ENCODE assay signal across 10 cellular contexts in the genomic region with DNA sequence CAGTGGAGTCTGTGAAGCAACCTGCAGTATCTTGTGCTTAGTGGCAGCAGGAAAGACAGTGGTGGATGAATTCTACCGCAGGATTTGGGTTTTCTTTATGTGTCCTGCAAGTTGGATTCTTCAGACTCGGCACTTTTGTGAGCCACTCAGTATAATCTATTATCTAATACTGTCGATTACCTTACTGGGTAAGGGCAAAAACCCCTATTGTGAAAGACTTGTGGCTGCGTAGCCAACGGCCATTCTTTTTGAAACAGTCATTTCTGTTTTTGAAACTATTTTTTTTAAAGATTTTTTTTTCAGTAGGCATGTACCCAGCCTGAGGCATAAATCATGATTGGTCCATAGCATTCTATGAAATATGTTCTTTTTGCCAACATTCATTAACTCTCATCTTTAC. TPM values are rescaled to one million over a fixed set of nuclear protein-coding genes. Genes with fewer than 3 reads are reported as not detected.
DNase-seq lines count a peak whose midpoint lies in the region; ATAC-seq and TF ChIP-seq lines count a peak whose summit lies in the region.
"Had no signal": no experiment of that assay in that cellular context is flagged by ENCODE, and none has a peak within 500 bp of the region (broad histone marks: within the 10 kb centered on the region; RNA-seq: fewer than 3 reads in every experiment).

No MANE protein-coding gene starts in this region.

- H3K9me3 Mint-ChIP-seq in activated T-cell treated with anti-CD3 and anti-CD28 coated beads, Interleukin-2, amount 50 U/mL, for 72 hours, result no peaks in the 10 kb centered on the region
- no peaks in the 10 kb centered on the region for H3K9me3 Mint-ChIP-seq in T-helper 2 cell treated with Interferon-gamma antibody and Interleukin-4, amounts not matched to agents 5 μg/mL and 100 μg/mL, for 36 hours
- H3K9me3 Mint-ChIP-seq in type B pancreatic cell, result no peaks in the 10 kb centered on the region

- DNase-seq in activated T-cell treated with anti-CD3 and anti-CD28 coated beads, Interleukin-2, amount 50 U/mL, for 72 hours, result no peak
- DNase-seq in activated T-cell treated with anti-CD3 and anti-CD28 coated beads for 4 hours (no peak), fibroblast of villous mesenchyme (ENCODE audit: low read depth) (peak; percentile 28), type B pancreatic cell (ENCODE audit: extremely low spot score, unreplicated experiment) (no peak), GOT3 (lab: John Stamatoyannopoulos, UW) (no peak)
- no peak for DNase-seq in T-helper 2 cell treated with Interferon-gamma antibody and Interleukin-4, amounts not matched to agents 5 μg/mL and 100 μg/mL, for 36 hours (ENCODE audit: low spot score)
- DNase-seq: NCI-H1694; stimulated activated CD4-positive, alpha-beta T cell treated with anti-CD3 and anti-CD28 coated beads, Interleukin-4, amount 100 ng/mL, for 4 hours had no signal

- H3K27ac Mint-ChIP-seq in activated T-cell treated with anti-CD3 and anti-CD28 coated beads, Interleukin-2, amount 50 U/mL, for 72 hours, result peak overlapping the region; percentile 51
- peak overlapping the region; percentile 24 for H3K27ac Mint-ChIP-seq in T-helper 2 cell treated with Interferon-gamma antibody and Interleukin-4, amounts not matched to agents 5 μg/mL and 100 μg/mL, for 36 hours
- peak overlapping the region; percentile 95 for H3K27ac Mint-ChIP-seq in type B pancreatic cell

- H3K4me1 Mint-ChIP-seq in activated T-cell treated with anti-CD3 and anti-CD28 coated beads, Interleukin-2, amount 50 U/mL, for 72 hours (ENCODE audit: low read depth), result peaks cover 35% of the 10 kb centered on the region
- peaks cover 20% of the 10 kb centered on the region for H3K4me1 Mint-ChIP-seq in T-helper 2 cell treated with Interferon-gamma antibody and Interleukin-4, amounts not matched to agents 5 μg/mL and 100 μg/mL, for 36 hours (ENCODE audit: low read depth)
- H3K4me1 Mint-ChIP-seq in type B pancreatic cell (ENCODE audit: unreplicated experiment), result peaks cover 17% of the 10 kb centered on the region

- no peak overlapping the region for H3K4me3 ChIP-seq in fibroblast of villous mesenchyme (ENCODE audit: low read depth, low read length)

- ATAC-seq in activated T-cell treated with anti-CD3 and anti-CD28 coated beads, Interleukin-2, amount 50 U/mL, for 72 hours (replicated peaks in 1 of 2), result no peak
- ATAC-seq in HG03460 (IDR thresholded peaks at IDR 0.05; ENCODE audit: unreplicated experiment) (no peak), HG03095 (IDR thresholded peaks at IDR 0.05; ENCODE audit: unreplicated experiment) (no peak)

- H3K4me3 Mint-ChIP-seq in activated T-cell treated with anti-CD3 and anti-CD28 coated beads, Interleukin-2, amount 50 U/mL, for 72 hours, result peak overlapping the region; percentile 92 to 100
- peak overlapping the region; percentile 99 for H3K4me3 Mint-ChIP-seq in T-helper 2 cell treated with Interferon-gamma antibody and Interleukin-4, amounts not matched to agents 5 μg/mL and 100 μg/mL, for 36 hours
- H3K4me3 Mint-ChIP-seq in type B pancreatic cell, result peak overlapping the region; percentile 96

- TF ChIP-seq CTCF in fibroblast of villous mesenchyme (IDR thresholded peaks at IDR 0.05; ENCODE audit: insufficient read depth, low read depth, low read length) (no peak), type B pancreatic cell (conservative IDR thresholded peaks at IDR 0.05) (no peak)

- H3K36me3 Mint-ChIP-seq in activated T-cell treated with anti-CD3 and anti-CD28 coated beads, Interleukin-2, amount 50 U/mL, for 72 hours (ENCODE audit: insufficient read depth in 2 of 2), result peaks cover 8 to 11% of the 10 kb centered on the region in 2 donors
- peaks cover 11% of the 10 kb centered on the region for H3K36me3 Mint-ChIP-seq in T-helper 2 cell treated with Interferon-gamma antibody and Interleukin-4, amounts not matched to agents 5 μg/mL and 100 μg/mL, for 36 hours (ENCODE audit: low read depth)
- H3K36me3 Mint-ChIP-seq in type B pancreatic cell, result peaks cover 5% of the 10 kb centered on the region

- no peaks in the 10 kb centered on the region for H3K27me3 Mint-ChIP-seq in activated T-cell treated with anti-CD3 and anti-CD28 coated beads, Interleukin-2, amount 50 U/mL, for 72 hours (ENCODE audit: low read depth)
- H3K27me3 Mint-ChIP-seq in T-helper 2 cell treated with Interferon-gamma antibody and Interleukin-4, amounts not matched to agents 5 μg/mL and 100 μg/mL, for 36 hours (ENCODE audit: low read depth), result peaks cover 6% of the 10 kb centered on the region
- peaks cover 9% of the 10 kb centered on the region for H3K27me3 Mint-ChIP-seq in type B pancreatic cell

RNA-seq across cellular contexts. Expression of a gene that starts 1.5 kb away (rescaled TPM):
- 10 to 100 TPM; 54.0 to 60.5 TPM for total RNA-seq in activated T-cell treated with anti-CD3 and anti-CD28 coated beads, Interleukin-2, amount 50 U/mL, for 72 hours
- total RNA-seq in fibroblast of villous mesenchyme (43.2 and 52.7 TPM in 2 replicates), type B pancreatic cell (ENCODE audit: low replicate concordance) (55.3 and 67.8 TPM in 2 replicates)

RNA-seq across cellular contexts. Expression of a gene that starts 58.9 kb away (rescaled TPM):
- total RNA-seq in activated T-cell treated with anti-CD3 and anti-CD28 coated beads, Interleukin-2, amount 50 U/mL, for 72 hours, result 10 to 100 TPM; 25.3 to 34.9 TPM
- total RNA-seq in fibroblast of villous mesenchyme, result 16.8 and 17.4 TPM in 2 replicates
- 6.4 and 24.4 TPM in 2 replicates for total RNA-seq in type B pancreatic cell (ENCODE audit: low replicate concordance)

Comparison
In these comparisons a context has a peak if more than half of its experiments do, and no peak if none do; other contexts are left out.
1. H3K27ac Mint-ChIP-seq: peak in every context shown above with its lines; median percentile 95 in type B pancreatic cell; 51 in activated T-cell treated with anti-CD3 and anti-CD28 coated beads, Interleukin-2, amount 50 U/mL, for 72 hours; 24 in T-helper 2 cell treated with Interferon-gamma antibody and Interleukin-4, amounts not matched to agents 5 μg/mL and 100 μg/mL, for 36 hours.